29 cellular contexts compared by ENCODE assay signal in genomic region chr7:112104153-112104552, GRCh38.
DNase-seq lines count a peak whose midpoint lies in the region; ATAC-seq, FAIRE-seq and TF ChIP-seq lines count a peak whose summit lies in the region.
"Had no signal": no experiment of that assay in that cellular context is flagged by ENCODE, and none has a peak within 500 bp of the region (broad histone marks: within the 10 kb centered on the region; RNA-seq: fewer than 3 reads in every experiment).

No MANE protein-coding gene starts in this region.

- no peaks in the 10 kb centered on the region for H3K27me3 Mint-ChIP-seq in GM23338 (ENCODE audit: insufficient read depth, low read depth, poor library complexity)
- H3K27me3 Mint-ChIP-seq: dendritic cell treated with granulocyte-macrophage colony-stimulating factor and Interleukin-4, amounts not matched to agents 40 ng/mL and 50 ng/mL, for 4 days had no signal

- DNase-seq in GM23338 (ENCODE audit: low spot score), result no peak
- peak; percentile 78 for DNase-seq in NCI-H1092 treated with DMSO at 0.1 percent for 48 hours (lab: John Stamatoyannopoulos, UW)
- peak; percentile 99 for DNase-seq in NCI-H69 (lab: John Stamatoyannopoulos, UW)
- no peak for DNase-seq in NCI-H510A treated with DMSO at 0.1 percent for 48 hours (lab: John Stamatoyannopoulos, UW)
- DNase-seq in activated T-cell treated with anti-CD3 and anti-CD28 coated beads for 4 hours, result no peak
- DNase-seq in cerebellum (ENCODE audit: low spot score), result no peak
- DNase-seq: activated effector memory CD4-positive, alpha-beta T cell treated with anti-CD3 and anti-CD28 coated beads, Interleukin-2, amount 50 U/mL, for 16 hours; activated naive CD8-positive, alpha-beta T cell treated with anti-CD3 and anti-CD28 coated beads, Interleukin-2, amount 10 ng/mL, durations not matched to agents 7 days and 5 days; Caco-2; caudate nucleus; endodermal cell; left lung; mesenchymal stem cell; NCI-H2029; NCI-H774; right lobe of liver; RPMI8226; stimulated activated CD4-positive, alpha-beta T cell treated with anti-CD3 and anti-CD28 coated beads, Interleukin-12 subunit alpha, Interleukin-12 subunit beta, amount 100 ng/mL, for 4 hours; stimulated activated CD4-positive, alpha-beta T cell treated with anti-CD3 and anti-CD28 coated beads, Interleukin-4, amount 100 ng/mL, for 1 hour; substantia nigra; T-helper 17 cell; upper lobe of left lung had no signal

- H3K27ac Mint-ChIP-seq in GM23338, result no peak overlapping the region
- H3K27ac Mint-ChIP-seq: activated naive CD8-positive, alpha-beta T cell treated with anti-CD3 and anti-CD28 coated beads, Interleukin-2, amount 10 ng/mL, durations not matched to agents 7 days and 5 days; dendritic cell treated with granulocyte-macrophage colony-stimulating factor and Interleukin-4, amounts not matched to agents 40 ng/mL and 50 ng/mL, for 4 days; endodermal cell; T-helper 17 cell had no signal

- FAIRE-seq in islet of Langerhans (lab: Jason Lieb, UNC), result peak; percentile 90
- FAIRE-seq: GM12891 had no signal

- H3K79me2 ChIP-seq in GM23338 (replicated peaks; ENCODE audit: insufficient read depth), result peaks cover 48% of the 10 kb centered on the region

- no peak overlapping the region for H3K4me3 Mint-ChIP-seq in GM23338
- H3K4me3 Mint-ChIP-seq: activated naive CD8-positive, alpha-beta T cell treated with anti-CD3 and anti-CD28 coated beads, Interleukin-2, amount 10 ng/mL, durations not matched to agents 7 days and 5 days; dendritic cell treated with granulocyte-macrophage colony-stimulating factor and Interleukin-4, amounts not matched to agents 40 ng/mL and 50 ng/mL, for 4 days; endodermal cell; T-helper 17 cell had no signal

- no peaks in the 10 kb centered on the region for H3K9me3 Mint-ChIP-seq in GM23338
- H3K9me3 Mint-ChIP-seq: activated naive CD8-positive, alpha-beta T cell treated with anti-CD3 and anti-CD28 coated beads, Interleukin-2, amount 10 ng/mL, durations not matched to agents 7 days and 5 days; endodermal cell had no signal

- TF ChIP-seq CTCF in GM23338 (conservative IDR thresholded peaks at IDR 0.05; ENCODE audit: low read depth in 2 of 2), result no peak

- H3K4me1 Mint-ChIP-seq in GM23338, result peaks cover 42% of the 10 kb centered on the region
- H3K4me1 Mint-ChIP-seq: activated naive CD8-positive, alpha-beta T cell treated with anti-CD3 and anti-CD28 coated beads, Interleukin-2, amount 10 ng/mL, durations not matched to agents 7 days and 5 days had no signal

- H2AFZ ChIP-seq in GM23338, result no peak overlapping the region
- H2AFZ ChIP-seq: hepatocyte had no signal

- no peak overlapping the region for H3K27ac ChIP-seq in GM23338 (ENCODE audit: low read depth)
- H3K27ac ChIP-seq: C4-2B, gastroesophageal sphincter, hepatocyte, right lobe of liver had no signal

- H4K20me1 ChIP-seq in GM23338 (replicated peaks; ENCODE audit: insufficient read depth), result 0 out of 2 replicates have a peak, but pooled peaks cover 3% of the 10 kb centered on the region

- H3F3A ChIP-seq in GM23338 (replicated peaks; ENCODE audit: low read depth), result no peaks in the 10 kb centered on the region

- H3K36me3 Mint-ChIP-seq in GM23338 (ENCODE audit: low read depth), result peaks cover 2% of the 10 kb centered on the region; the same call in 2 of the 3 replicates
- H3K36me3 Mint-ChIP-seq: activated naive CD8-positive, alpha-beta T cell treated with anti-CD3 and anti-CD28 coated beads, Interleukin-2, amount 10 ng/mL, durations not matched to agents 7 days and 5 days had no signal

- H3K4me3 ChIP-seq in GM23338, result no peak overlapping the region
- H3K4me3 ChIP-seq: gastroesophageal sphincter, hepatocyte, left lung, right lobe of liver, SK-N-MC, upper lobe of left lung had no signal

- 0 out of 2 replicates have a peak overlapping the region, but pooled peaks have one; percentile 23 for H3K4me2 ChIP-seq in GM23338
- H3K4me2 ChIP-seq: hepatocyte had no signal

- H3K4me1 ChIP-seq in GM23338 (ENCODE audit: insufficient read depth), result peaks cover 15% of the 10 kb centered on the region
- H3K4me1 ChIP-seq: Caco-2 had no signal

- ATAC-seq in GM23338, result no peak
- ATAC-seq: gastroesophageal sphincter, left lung, right lobe of liver, T-helper 17 cell had no signal

- no peaks in the 10 kb centered on the region for H3K27me3 ChIP-seq in GM23338 (ENCODE audit: insufficient read depth)
- H3K27me3 ChIP-seq: gastroesophageal sphincter, hepatocyte, left lung, right lobe of liver, upper lobe of left lung had no signal

- H3K9me2 ChIP-seq in GM23338 (ENCODE audit: insufficient read depth), result no peaks in the 10 kb centered on the region

- no peaks in the 10 kb centered on the region for H3K36me3 ChIP-seq in GM23338 (ENCODE audit: insufficient read depth)
- H3K36me3 ChIP-seq: gastroesophageal sphincter, left lung, right lobe of liver, upper lobe of left lung had no signal

TF ChIP-seq in GM23338, 12 proteins besides CTCF, POLR2A, EP300 and RAD21 (continues in another document):
- TF ChIP-seq EZH2 (IDR thresholded peaks at IDR 0.05; ENCODE audit: low read depth, unreplicated experiment) (no peak), JUNB (IDR thresholded peaks at IDR 0.05; ENCODE audit: unreplicated experiment) (no peak), ZNF331 (CRISPR knock-in tag; IDR thresholded peaks at IDR 0.05; ENCODE audit: low read depth) (no peak), POLR2AphosphoS5 (IDR thresholded peaks at IDR 0.05; ENCODE audit: low read depth) (no peak), STAT1 (IDR thresholded peaks at IDR 0.05; ENCODE audit: unreplicated experiment) (no peak), EZH2phosphoT487 (IDR thresholded peaks at IDR 0.05; ENCODE audit: unreplicated experiment) (no peak), ZNF114 (CRISPR knock-in tag; IDR thresholded peaks at IDR 0.05) (no peak), CREB1 (CRISPR knock-in tag; IDR thresholded peaks at IDR 0.05; ENCODE audit: low read depth) (no peak)
- TF ChIP-seq, protein P1, sequence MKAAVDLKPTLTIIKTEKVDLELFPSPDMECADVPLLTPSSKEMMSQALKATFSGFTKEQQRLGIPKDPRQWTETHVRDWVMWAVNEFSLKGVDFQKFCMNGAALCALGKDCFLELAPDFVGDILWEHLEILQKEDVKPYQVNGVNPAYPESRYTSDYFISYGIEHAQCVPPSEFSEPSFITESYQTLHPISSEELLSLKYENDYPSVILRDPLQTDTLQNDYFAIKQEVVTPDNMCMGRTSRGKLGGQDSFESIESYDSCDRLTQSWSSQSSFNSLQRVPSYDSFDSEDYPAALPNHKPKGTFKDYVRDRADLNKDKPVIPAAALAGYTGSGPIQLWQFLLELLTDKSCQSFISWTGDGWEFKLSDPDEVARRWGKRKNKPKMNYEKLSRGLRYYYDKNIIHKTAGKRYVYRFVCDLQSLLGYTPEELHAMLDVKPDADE (IDR thresholded peaks at IDR 0.05), result no peak

Comparison
In these comparisons a context has a peak if more than half of its experiments do, and no peak if none do; other contexts are left out.
1. DNase-seq: peak in NCI-H1092 treated with DMSO at 0.1 percent for 48 hours (single experiment) and NCI-H69 (single experiment); none in GM23338 (single experiment), NCI-H510A treated with DMSO at 0.1 percent for 48 hours (single experiment), activated T-cell treated with anti-CD3 and anti-CD28 coated beads for 4 hours (single experiment) and cerebellum (single experiment).